ENCODE assay signal across 8 cellular contexts in the genomic region with DNA sequence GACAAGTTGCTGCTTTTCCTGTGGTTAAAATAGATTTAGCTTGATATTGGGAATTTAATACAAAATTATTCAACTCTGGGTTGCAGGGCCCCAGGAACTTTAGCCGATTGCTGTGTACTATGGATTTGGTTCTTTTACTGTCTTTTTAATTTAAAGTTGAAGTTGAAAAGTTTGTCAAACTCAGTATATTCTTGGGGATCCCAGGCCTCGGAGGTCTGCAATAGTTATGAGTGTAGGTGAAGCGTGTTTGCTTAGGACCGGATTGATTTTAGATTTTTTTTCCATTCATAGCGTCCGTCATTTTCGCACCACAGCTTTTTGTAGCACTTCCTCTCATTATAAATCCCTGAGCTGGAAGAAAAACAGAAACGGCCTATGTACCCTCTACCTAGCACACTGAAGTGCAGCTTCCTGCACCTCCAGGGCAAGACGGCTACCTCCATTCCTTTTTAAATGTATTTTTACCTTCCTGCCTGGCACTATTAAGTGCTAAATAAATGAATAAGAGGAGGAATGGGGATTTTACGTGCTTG. TPM values are rescaled to one million over a fixed set of nuclear protein-coding genes. Genes with fewer than 3 reads are reported as not detected.
A peak's percentile ranks its signal among the peaks of the same experiment; 100 is the strongest.
DNase-seq lines count a peak whose midpoint lies in the region; ATAC-seq, FAIRE-seq and TF ChIP-seq lines count a peak whose summit lies in the region.

No MANE protein-coding gene starts in this region.

- peak overlapping the region; percentile 93 for H3K27ac ChIP-seq in endodermal cell (ENCODE audit: low read depth, low read length)

- no peaks in the 10 kb centered on the region; the same call in 1 of the 2 replicates for H3K9me3 ChIP-seq in BE2C
- no peaks in the 10 kb centered on the region for H3K9me3 ChIP-seq in endodermal cell (ENCODE audit: control insufficient read depth, low read length)

- H3K4me3 Mint-ChIP-seq in endodermal cell (peak overlapping the region; percentile 70), natural killer cell (peak overlapping the region; percentile 90)

- TF ChIP-seq CTCF in BE2C (IDR thresholded peaks at IDR 0.05; ENCODE audit: low read depth, low read length) (no peak), endodermal cell (conservative IDR thresholded peaks at IDR 0.05) (no peak), natural killer cell (IDR thresholded peaks at IDR 0.05) (no peak), D721Med (IDR thresholded peaks at IDR 0.05; ENCODE audit: insufficient read depth, missing control alignments) (no peak)

- DNase-seq in BE2C (no peak), SW480 (ENCODE audit: low spot score) (peak; percentile 11), endodermal cell (no peak), natural killer cell (no peak), D721Med (ENCODE audit: insufficient read length, low spot score) (no peak), epidermal melanocyte (ENCODE audit: insufficient read length, low spot score) (no peak)

- H3K4me3 ChIP-seq in BE2C (ENCODE audit: low read depth, low read length): peak overlapping the region; percentile 84
- peak overlapping the region; percentile 87 for H3K4me3 ChIP-seq in endodermal cell (ENCODE audit: low read length)

- 85 to 96% methylated on average over 4 to 10 of the region's 10 CpGs for WGBS in endodermal cell (ENCODE audit: insufficient coverage in 1 of 2, insufficient read length in 1 of 2), 2 experiments

- FAIRE-seq in D721Med (lab: Jason Lieb, UNC): no peak

- peak overlapping the region; percentile 77 for H3K9ac ChIP-seq in endodermal cell (ENCODE audit: extremely low read depth, low read length, poor library complexity, severe bottlenecking)

- no peaks in the 10 kb centered on the region; the same call in 1 of the 2 replicates for H3K4me1 ChIP-seq in BE2C
- H3K4me1 ChIP-seq in endodermal cell (ENCODE audit: control insufficient read depth, insufficient read depth, low read length): peaks cover 3% of the 10 kb centered on the region

- H3K27me3 ChIP-seq in BE2C: no peaks in the 10 kb centered on the region
- H3K27me3 ChIP-seq in endodermal cell (ENCODE audit: control insufficient read depth, insufficient read depth, low read length, poor library complexity, severe bottlenecking): no peaks in the 10 kb centered on the region

- intact Hi-C loops in natural killer cell (cut with micrococcal nuclease): loop anchor here (1.0 to 5.0 kb wide), 3 partner anchors 40 to 1120 kb away; no protein-coding TSS in a partner anchor

- H3K9me3 Mint-ChIP-seq in endodermal cell (no peaks in the 10 kb centered on the region), natural killer cell (no peaks in the 10 kb centered on the region)

- H3K4me1 Mint-ChIP-seq in endodermal cell (peaks cover 22% of the 10 kb centered on the region), natural killer cell (peaks cover 20 to 24% of the 10 kb centered on the region in 2 donors)

- peaks cover 12% of the 10 kb centered on the region for H3K36me3 Mint-ChIP-seq in endodermal cell (ENCODE audit: low read depth)
- H3K36me3 Mint-ChIP-seq in natural killer cell: no peaks in the 10 kb centered on the region

- H3K27ac Mint-ChIP-seq in endodermal cell (peak overlapping the region; percentile 98), natural killer cell (peak overlapping the region; percentile 85 to 94)

- H3K36me3 ChIP-seq in BE2C (no peaks in the 10 kb centered on the region), endodermal cell (ENCODE audit: control insufficient read depth, insufficient read depth, low read length) (no peaks in the 10 kb centered on the region)

- H3K27me3 Mint-ChIP-seq in endodermal cell (ENCODE audit: insufficient read depth): no peaks in the 10 kb centered on the region
- no peaks in the 10 kb centered on the region for H3K27me3 Mint-ChIP-seq in natural killer cell (ENCODE audit: low read depth in 2 of 2)

- peak; percentile 10 for ATAC-seq in GM18861 (IDR thresholded peaks at IDR 0.05; ENCODE audit: unreplicated experiment)
- ATAC-seq in HG03354 (IDR thresholded peaks at IDR 0.05; ENCODE audit: poor library complexity, severe bottlenecking, unreplicated experiment): peak; percentile 26
- peak in 1 of 3 donors; percentile 10 for ATAC-seq in natural killer cell

RNA-seq across cellular contexts. Expression of gene AGA, which starts 0.5 kb away (rescaled TPM):
- polyA plus RNA-seq in BE2C (2012; ENCODE audit: insufficient read depth, insufficient read length, low read depth): 10.8 TPM
- total RNA-seq in endodermal cell (10 to 100 TPM; 10.9 to 15.8 TPM), natural killer cell (10 to 100 TPM; 15.7 to 16.9 (median 16.6) TPM)
- polyA plus RNA-seq in endodermal cell (2013, experiment 1 of 2): 9.0 TPM
- polyA plus RNA-seq in endodermal cell (2013, experiment 2 of 2): 9.8 TPM
